ENCODE assay signal across 8 cellular contexts in genomic region chr1:179876289-179876715, GRCh38. TPM values are rescaled to one million over a fixed set of nuclear protein-coding genes. Genes with fewer than 3 reads are reported as not detected.
DNase-seq lines count a peak whose midpoint lies in the region; ATAC-seq and TF ChIP-seq lines count a peak whose summit lies in the region.

No MANE protein-coding gene starts in this region.

- H3K27ac Mint-ChIP-seq in activated naive CD4-positive, alpha-beta T cell treated with anti-CD3 and anti-CD28 coated beads, Interleukin-2, amount 50 U/mL, for 24 hours: no peak overlapping the region
- peak overlapping the region; percentile 51 for H3K27ac Mint-ChIP-seq in activated naive CD8-positive, alpha-beta T cell treated with anti-CD3 and anti-CD28 coated beads, Interleukin-2, amount 10 ng/mL, durations not matched to agents 7 days and 5 days

- no peaks in the 10 kb centered on the region for H3K9me3 ChIP-seq in upper lobe of right lung

- peaks cover 22% of the 10 kb centered on the region for H3K36me3 ChIP-seq in upper lobe of right lung

- H3K27me3 ChIP-seq in upper lobe of right lung: no peaks in the 10 kb centered on the region

- no peaks in the 10 kb centered on the region for H3K27me3 Mint-ChIP-seq in activated naive CD4-positive, alpha-beta T cell treated with anti-CD3 and anti-CD28 coated beads, Interleukin-2, amount 50 U/mL, for 24 hours
- no peaks in the 10 kb centered on the region for H3K27me3 Mint-ChIP-seq in activated naive CD8-positive, alpha-beta T cell treated with anti-CD3 and anti-CD28 coated beads, Interleukin-2, amount 10 ng/mL, durations not matched to agents 7 days and 5 days

- H3K4me1 Mint-ChIP-seq in activated naive CD4-positive, alpha-beta T cell treated with anti-CD3 and anti-CD28 coated beads, Interleukin-2, amount 50 U/mL, for 24 hours: peaks cover 81% of the 10 kb centered on the region
- H3K4me1 Mint-ChIP-seq in activated naive CD8-positive, alpha-beta T cell treated with anti-CD3 and anti-CD28 coated beads, Interleukin-2, amount 10 ng/mL, durations not matched to agents 7 days and 5 days: peaks cover 26% of the 10 kb centered on the region

- TF ChIP-seq CTCF in upper lobe of right lung (IDR thresholded peaks at IDR 0.05): no peak

- peak overlapping the region; percentile 80 for H3K27ac ChIP-seq in upper lobe of right lung

- peak overlapping the region; percentile 90 for H3K4me3 Mint-ChIP-seq in activated naive CD4-positive, alpha-beta T cell treated with anti-CD3 and anti-CD28 coated beads, Interleukin-2, amount 50 U/mL, for 24 hours
- peak overlapping the region; percentile 92 for H3K4me3 Mint-ChIP-seq in activated naive CD8-positive, alpha-beta T cell treated with anti-CD3 and anti-CD28 coated beads, Interleukin-2, amount 10 ng/mL, durations not matched to agents 7 days and 5 days

- peaks cover 4% of the 10 kb centered on the region for H3K36me3 Mint-ChIP-seq in activated naive CD4-positive, alpha-beta T cell treated with anti-CD3 and anti-CD28 coated beads, Interleukin-2, amount 50 U/mL, for 24 hours
- H3K36me3 Mint-ChIP-seq in activated naive CD8-positive, alpha-beta T cell treated with anti-CD3 and anti-CD28 coated beads, Interleukin-2, amount 10 ng/mL, durations not matched to agents 7 days and 5 days: peaks cover 14% of the 10 kb centered on the region

- intact Hi-C loops in left colon (cut with DNase I, micrococcal nuclease): no loop called here
- intact Hi-C loops in upper lobe of right lung (cut with DNase I): no loop called here

- peaks cover 46% of the 10 kb centered on the region for H3K4me1 ChIP-seq in upper lobe of right lung

- peak overlapping the region; percentile 74 for H3K4me3 ChIP-seq in upper lobe of right lung

- no peaks in the 10 kb centered on the region for H3K9me3 Mint-ChIP-seq in activated naive CD4-positive, alpha-beta T cell treated with anti-CD3 and anti-CD28 coated beads, Interleukin-2, amount 50 U/mL, for 24 hours
- H3K9me3 Mint-ChIP-seq in activated naive CD8-positive, alpha-beta T cell treated with anti-CD3 and anti-CD28 coated beads, Interleukin-2, amount 10 ng/mL, durations not matched to agents 7 days and 5 days: no peaks in the 10 kb centered on the region

- no peak for DNase-seq in activated naive CD4-positive, alpha-beta T cell (lab: John Stamatoyannopoulos, UW)
- no peak for DNase-seq in activated naive CD8-positive, alpha-beta T cell treated with anti-CD3 and anti-CD28 coated beads, Interleukin-2, amount 10 ng/mL, durations not matched to agents 7 days and 5 days
- DNase-seq in left colon: no peak
- no peak for DNase-seq in upper lobe of right lung
- no peak for DNase-seq in NCI-H345 treated with DMSO at 0.1 percent for 48 hours (lab: John Stamatoyannopoulos, UW; ENCODE audit: unreplicated experiment)
- no peak for DNase-seq in NCI-H2081 (lab: John Stamatoyannopoulos, UW)

- no peak for ATAC-seq in activated naive CD8-positive, alpha-beta T cell treated with anti-CD3 and anti-CD28 coated beads, Interleukin-2, amount 10 ng/mL, durations not matched to agents 7 days and 5 days (ENCODE audit: low read depth)
- ATAC-seq in left colon: peak; percentile 25
- ATAC-seq in upper lobe of right lung: peak; percentile 17
- no peak for ATAC-seq in activated CD4-positive, CD25-positive, alpha-beta regulatory T cell treated with anti-CD3 and anti-CD28 coated beads, Interleukin-2, amount 50 U/mL, for 24 hours

- POLR2A ChIA-PET in activated naive CD8-positive, alpha-beta T cell treated with anti-CD3 and anti-CD28 coated beads, Interleukin-2, amount 10 ng/mL, durations not matched to agents 7 days and 5 days (lab: Charles Lee): no interaction called here

RNA-seq across cellular contexts. Expression of gene TOR1AIP2, which starts 1.3 kb away (rescaled TPM):
- total RNA-seq in activated naive CD8-positive, alpha-beta T cell treated with anti-CD3 and anti-CD28 coated beads, Interleukin-2, amount 10 ng/mL, durations not matched to agents 7 days and 5 days: 10 to 100 TPM; 45.6 to 48.5 TPM
- total RNA-seq in left colon (10 to 100 TPM; 65.0 to 87.8 TPM), upper lobe of right lung (88.5 TPM)

RNA-seq across cellular contexts. Expression of gene TOR1AIP1, which starts 5.8 kb away (rescaled TPM):
- 10 to 100 TPM; 68.3 to 73.1 TPM for total RNA-seq in activated naive CD8-positive, alpha-beta T cell treated with anti-CD3 and anti-CD28 coated beads, Interleukin-2, amount 10 ng/mL, durations not matched to agents 7 days and 5 days
- total RNA-seq in left colon (10 to 100 TPM; 22.9 to 32.7 TPM), upper lobe of right lung (68.8 TPM)

Comparison
In these comparisons a context has a peak if more than half of its experiments do, and no peak if none do; other contexts are left out.
1. ATAC-seq: peak in left colon (single experiment) and upper lobe of right lung (single experiment); none in activated naive CD8-positive, alpha-beta T cell treated with anti-CD3 and anti-CD28 coated beads, Interleukin-2, amount 10 ng/mL, durations not matched to agents 7 days and 5 days (single experiment) and activated CD4-positive, CD25-positive, alpha-beta regulatory T cell treated with anti-CD3 and anti-CD28 coated beads, Interleukin-2, amount 50 U/mL, for 24 hours (0 of 2).